ENCODE assay signal across 8 cellular contexts in the genomic region with DNA sequence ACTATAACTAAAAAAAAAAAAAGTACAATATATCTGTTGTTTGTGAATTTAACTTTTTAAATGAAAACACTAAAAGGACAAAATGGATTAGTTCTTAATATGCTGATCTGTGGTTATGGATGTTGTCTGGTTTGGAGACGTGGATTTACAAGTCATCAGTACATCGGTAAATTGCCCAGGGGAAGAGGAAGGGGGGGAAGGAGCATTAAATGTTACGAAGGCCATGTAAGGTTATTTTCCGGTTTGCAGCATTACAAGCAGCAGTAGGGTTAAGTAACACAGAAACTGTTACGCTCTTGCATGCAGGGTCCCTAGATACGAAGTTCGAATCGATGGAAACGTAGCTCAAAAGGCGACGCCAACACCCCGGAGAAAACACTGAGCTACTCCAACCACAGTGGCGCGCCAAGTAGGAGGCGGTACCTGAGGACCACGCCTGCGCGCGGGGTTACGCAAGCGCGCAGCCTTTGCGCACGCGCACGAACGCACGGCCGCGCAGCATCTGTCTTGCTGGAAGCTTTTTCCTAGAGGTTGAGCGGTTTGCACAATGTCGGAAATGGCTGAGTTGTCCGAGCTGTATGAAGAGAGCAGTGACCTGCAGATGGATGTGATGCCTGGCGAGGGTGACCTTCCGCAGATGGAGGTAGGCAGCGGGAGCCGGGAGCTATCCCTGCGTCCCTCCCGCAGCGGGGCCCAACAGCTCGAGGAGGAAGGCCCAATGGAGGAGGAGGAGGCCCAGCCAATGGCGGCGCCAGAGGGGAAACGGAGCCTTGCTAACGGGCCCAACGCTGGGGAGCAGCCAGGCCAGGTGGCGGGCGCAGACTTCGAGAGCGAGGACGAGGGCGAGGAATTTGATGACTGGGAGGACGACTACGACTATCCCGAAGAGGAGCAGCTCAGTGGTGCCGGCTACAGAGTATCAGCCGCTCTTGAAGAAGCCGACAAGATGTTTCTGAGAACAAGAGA. TPM values are rescaled to one million over a fixed set of nuclear protein-coding genes. Genes with fewer than 3 reads are reported as not detected.
A peak's percentile ranks its signal among the peaks of the same experiment; 100 is the strongest.
DNase-seq lines count a peak whose midpoint lies in the region; ATAC-seq and TF ChIP-seq lines count a peak whose summit lies in the region.

A gene with protein sequence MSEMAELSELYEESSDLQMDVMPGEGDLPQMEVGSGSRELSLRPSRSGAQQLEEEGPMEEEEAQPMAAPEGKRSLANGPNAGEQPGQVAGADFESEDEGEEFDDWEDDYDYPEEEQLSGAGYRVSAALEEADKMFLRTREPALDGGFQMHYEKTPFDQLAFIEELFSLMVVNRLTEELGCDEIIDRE (plus strand): TSS at position 505 of the 966 bp plus-strand sequence. CDS start 43 bp downstream, at position 548.

- H3K27me3 Mint-ChIP-seq in CD14-positive monocyte (ENCODE audit: low read depth in 3 of 3) = peaks cover 0 to 3% (median 2%) of the 10 kb centered on the region in 3 donors
- peaks cover 12% of the 10 kb centered on the region for H3K27me3 Mint-ChIP-seq in activated CD4-positive, alpha-beta memory T cell treated with anti-CD3 and anti-CD28 coated beads for 36 hours

- peaks cover 23% of the 10 kb centered on the region for H3K4me1 Mint-ChIP-seq in CD14-positive monocyte
- peaks cover 44% of the 10 kb centered on the region for H3K4me1 Mint-ChIP-seq in activated CD4-positive, alpha-beta memory T cell treated with anti-CD3 and anti-CD28 coated beads for 36 hours (ENCODE audit: low read depth)

- TF ChIP-seq CTCF in CD14-positive monocyte (IDR thresholded peaks at IDR 0.05) (no peak), right lobe of liver (IDR thresholded peaks at IDR 0.05) (peak in 1 of 4 donors; percentile 6)

- peaks cover 0 to 2% (median 0%) of the 10 kb centered on the region in 7 donors for H3K9me3 Mint-ChIP-seq in CD14-positive monocyte
- no peaks in the 10 kb centered on the region for H3K9me3 Mint-ChIP-seq in activated CD4-positive, alpha-beta memory T cell treated with anti-CD3 and anti-CD28 coated beads for 36 hours

- peaks cover 0 to 2% of the 10 kb centered on the region in 2 donors for H3K36me3 Mint-ChIP-seq in CD14-positive monocyte
- H3K36me3 Mint-ChIP-seq in activated CD4-positive, alpha-beta memory T cell treated with anti-CD3 and anti-CD28 coated beads for 36 hours = peaks cover 17% of the 10 kb centered on the region

- H3K27me3 ChIP-seq in duodenal mucosa (ENCODE audit: control insufficient read depth in 1 of 2, insufficient read depth in 2 of 2, low read length in 2 of 2) = peaks cover 0 to 2% of the 10 kb centered on the region in 2 donors
- H3K27me3 ChIP-seq in right lobe of liver = no peaks in the 10 kb centered on the region

- intact Hi-C loops in CD14-positive monocyte (cut with micrococcal nuclease) (loop anchor here in 1 of 2 donors (5.0 kb wide), 1 partner anchor 66 kb away; the partner anchor contains the start of gene CEP152), right lobe of liver (cut with DNase I) (no loop called here)
- intact Hi-C loops in activated CD4-positive, alpha-beta memory T cell treated with anti-CD3 and anti-CD28 coated beads for 36 hours (cut with micrococcal nuclease) = loop anchor here (1.0 to 10.0 kb wide), 12 partner anchors 51 to 1475 kb away; partner anchors contain the start of genes CEP152, COPS2, DUT and FAM227B

- no peaks in the 10 kb centered on the region for H3K36me3 ChIP-seq in duodenal mucosa (ENCODE audit: control insufficient read depth in 1 of 2, insufficient read depth in 2 of 2, low read length in 2 of 2)
- no peaks in the 10 kb centered on the region for H3K36me3 ChIP-seq in right lobe of liver

- peak; percentile 89 for DNase-seq in CD14-positive monocyte (ENCODE audit: low spot score)
- DNase-seq in NCI-H82 (lab: John Stamatoyannopoulos, UW) = peak; percentile 95
- DNase-seq in activated CD4-positive, alpha-beta memory T cell treated with anti-CD3 and anti-CD28 coated beads for 36 hours = peak; percentile 96
- peak; percentile 91 to 92 (median 92) for DNase-seq in right lobe of liver
- DNase-seq in stimulated activated CD4-positive, alpha-beta T cell treated with anti-CD3 and anti-CD28 coated beads, Interleukin-4, amount 100 ng/mL, for 48 hours (ENCODE audit: low read depth in 2 of 2) = peak; percentile 87

- peak within 1 kb of the TSS; percentile 82 for H3K27ac ChIP-seq in duodenal mucosa (ENCODE audit: low read depth, low read length)
- H3K27ac ChIP-seq in right lobe of liver = peak within 1 kb of the TSS; percentile 62 to 82 (median 66)

- CTCF ChIA-PET in activated CD4-positive, alpha-beta memory T cell treated with anti-CD3 and anti-CD28 coated beads for 36 hours (lab: Charles Lee) = interaction anchor here (0.8 to 2.2 kb wide), 12 partner anchors 12 to 292 kb away, joined by 3 to 19 read pairs (median 4); partner anchors contain the start of genes CEP152, COPS2 and SECISBP2L

- WGBS in right lobe of liver (ENCODE audit: insufficient coverage, low coverage, low lambda C conversion rate, missing lambda C conversion rate) = under 1% methylated on average over 44 of the region's 58 CpGs

- no peaks in the 10 kb centered on the region for H3K9me3 ChIP-seq in duodenal mucosa (ENCODE audit: control insufficient read depth in 1 of 2, low read length in 2 of 2)
- H3K9me3 ChIP-seq in right lobe of liver = no peaks in the 10 kb centered on the region

- H3K9ac ChIP-seq in duodenal mucosa (ENCODE audit: low read depth in 1 of 2, low read length in 2 of 2) = peak within 1 kb of the TSS; percentile 81 to 84

- POLR2A ChIA-PET in activated CD4-positive, alpha-beta memory T cell treated with anti-CD3 and anti-CD28 coated beads for 36 hours (lab: Charles Lee) = interaction anchor here (0.6 to 1.7 kb wide), 14 partner anchors 10 to 1383 kb away, joined by 3 to 14 read pairs (median 4); partner anchors contain the start of genes CEP152, COPS2 and GALK2

- H3K4me1 ChIP-seq in duodenal mucosa (ENCODE audit: control insufficient read depth in 1 of 2, insufficient read depth in 2 of 2, low read length in 2 of 2) (peaks cover 0 to 17% of the 10 kb centered on the region in 2 donors), right lobe of liver (peaks cover 0 to 3% (median 0%) of the 10 kb centered on the region in 4 donors)

- peak within 1 kb of the TSS; percentile 94 to 98 (median 97) for H3K27ac Mint-ChIP-seq in CD14-positive monocyte
- H3K27ac Mint-ChIP-seq in activated CD4-positive, alpha-beta memory T cell treated with anti-CD3 and anti-CD28 coated beads for 36 hours = peak within 1 kb of the TSS; percentile 96

- H3K4me3 ChIP-seq in duodenal mucosa (ENCODE audit: low read depth in 1 of 2, low read length in 2 of 2) = peak within 1 kb of the TSS; percentile 95 to 97
- H3K4me3 ChIP-seq in right lobe of liver = peak within 1 kb of the TSS; percentile 70 to 87 (median 74)

- peak; percentile 73 for TF ChIP-seq POLR2A in right lobe of liver (IDR thresholded peaks at IDR 0.05)

- ATAC-seq in GM19397 (IDR thresholded peaks at IDR 0.05; ENCODE audit: unreplicated experiment) = peak; percentile 99
- peak; percentile 96 for ATAC-seq in HG03571 (IDR thresholded peaks at IDR 0.05; ENCODE audit: unreplicated experiment)
- peak; percentile 98 to 99 (median 99) for ATAC-seq in right lobe of liver

- H3K4me3 Mint-ChIP-seq in CD14-positive monocyte = peak within 1 kb of the TSS; percentile 100
- peak within 1 kb of the TSS; percentile 99 for H3K4me3 Mint-ChIP-seq in activated CD4-positive, alpha-beta memory T cell treated with anti-CD3 and anti-CD28 coated beads for 36 hours

RNA-seq across cellular contexts. Expression of the gene that starts here (rescaled TPM):
- 100 to 1,000 TPM; 181 to 182 TPM for polyA plus RNA-seq in CD14-positive monocyte
- total RNA-seq in activated CD4-positive, alpha-beta memory T cell treated with anti-CD3 and anti-CD28 coated beads for 36 hours = 10 to 100 TPM; 88.3 to 90.0 TPM
- 10 to 100 TPM; 33.6 to 69.3 (median 47.5) TPM for total RNA-seq in right lobe of liver

Comparison
In these comparisons a context has a peak if more than half of its experiments do, and no peak if none do; other contexts are left out.
1. Peak in every context shown above with its lines: DNase-seq, ATAC-seq, H3K4me3 ChIP-seq and H3K27ac ChIP-seq.